ENCODE assay signal across 8 cellular contexts in genomic region chr10:107653832-107654287, GRCh38.
DNase-seq lines count a peak whose midpoint lies in the region; ATAC-seq and TF ChIP-seq lines count a peak whose summit lies in the region.

No MANE protein-coding gene starts in this region.

- H3K4me1 ChIP-seq in RWPE2 (ENCODE audit: insufficient read depth, poor library complexity, severe bottlenecking) (no peaks in the 10 kb centered on the region), right atrium auricular region (no peaks in the 10 kb centered on the region), subcutaneous abdominal adipose tissue (ENCODE audit: control insufficient read depth in 5 of 5, insufficient read depth in 5 of 5, low read length in 5 of 5) (peaks cover 0 to 5% (median 2%) of the 10 kb centered on the region in 5 donors)

- TF ChIP-seq CTCF in RWPE2 (IDR thresholded peaks at IDR 0.05; ENCODE audit: poor library complexity, severe bottlenecking) (no peak), right atrium auricular region (IDR thresholded peaks at IDR 0.05) (no peak)

- ATAC-seq in activated CD4-positive, alpha-beta T cell treated with anti-CD3 and anti-CD28 coated beads for 36 hours: no peak
- peak; percentile 74 for ATAC-seq in HG03095 (IDR thresholded peaks at IDR 0.05; ENCODE audit: unreplicated experiment)
- ATAC-seq in RWPE2 (ENCODE audit: low read depth): peak; percentile 49; the same call in 2 of the 3 replicates

- POLR2A ChIA-PET in activated CD4-positive, alpha-beta T cell treated with anti-CD3 and anti-CD28 coated beads for 36 hours (lab: Charles Lee): no interaction called here

- H3K9me3 ChIP-seq in RWPE2 (ENCODE audit: severe bottlenecking) (no peaks in the 10 kb centered on the region), right atrium auricular region (no peaks in the 10 kb centered on the region), subcutaneous abdominal adipose tissue (ENCODE audit: control insufficient read depth in 5 of 5, low read length in 5 of 5) (no peaks in the 10 kb centered on the region)

- H3K27me3 ChIP-seq in RWPE2 (ENCODE audit: insufficient read depth, poor library complexity, severe bottlenecking) (no peaks in the 10 kb centered on the region), right atrium auricular region (no peaks in the 10 kb centered on the region), subcutaneous abdominal adipose tissue (ENCODE audit: control insufficient read depth in 5 of 5, insufficient read depth in 4 of 5, low read length in 5 of 5) (no peaks in the 10 kb centered on the region)

- DNase-seq in activated CD4-positive, alpha-beta T cell treated with anti-CD3 and anti-CD28 coated beads, Interleukin-2, amount 10 ng/mL, durations not matched to agents 24 days and 14 days: peak; percentile 57
- no peak for DNase-seq in activated CD4-positive, alpha-beta T cell treated with anti-CD3 and anti-CD28 coated beads for 36 hours
- DNase-seq in RWPE2 (ENCODE audit: low spot score) (no peak), right atrium auricular region (ENCODE audit: low spot score) (no peak), UCSD-AML1 (lab: John Stamatoyannopoulos, UW; ENCODE audit: unreplicated experiment) (no peak), COR-L47 (lab: John Stamatoyannopoulos, UW) (no peak)

- no peaks in the 10 kb centered on the region for H3K36me3 Mint-ChIP-seq in activated CD4-positive, alpha-beta T cell treated with anti-CD3 and anti-CD28 coated beads, Interleukin-2, amount 10 ng/mL, durations not matched to agents 24 days and 14 days (ENCODE audit: low read depth)
- no peaks in the 10 kb centered on the region for H3K36me3 Mint-ChIP-seq in activated CD4-positive, alpha-beta T cell treated with anti-CD3 and anti-CD28 coated beads for 36 hours (ENCODE audit: low read depth)

- no peak overlapping the region for H3K27ac Mint-ChIP-seq in activated CD4-positive, alpha-beta T cell treated with anti-CD3 and anti-CD28 coated beads, Interleukin-2, amount 10 ng/mL, durations not matched to agents 24 days and 14 days
- no peak overlapping the region for H3K27ac Mint-ChIP-seq in activated CD4-positive, alpha-beta T cell treated with anti-CD3 and anti-CD28 coated beads for 36 hours

- intact Hi-C loops in activated CD4-positive, alpha-beta T cell treated with anti-CD3 and anti-CD28 coated beads, Interleukin-2, amount 10 ng/mL, durations not matched to agents 24 days and 14 days (cut with micrococcal nuclease): no loop called here
- intact Hi-C loops in activated CD4-positive, alpha-beta T cell treated with anti-CD3 and anti-CD28 coated beads for 36 hours (cut with DNase I, micrococcal nuclease): no loop called here

- H3K9me3 Mint-ChIP-seq in activated CD4-positive, alpha-beta T cell treated with anti-CD3 and anti-CD28 coated beads, Interleukin-2, amount 10 ng/mL, durations not matched to agents 24 days and 14 days: no peaks in the 10 kb centered on the region
- H3K9me3 Mint-ChIP-seq in activated CD4-positive, alpha-beta T cell treated with anti-CD3 and anti-CD28 coated beads for 36 hours (ENCODE audit: low read depth): peaks cover 2% of the 10 kb centered on the region

- peak overlapping the region; percentile 9 for H3K4me3 ChIP-seq in RWPE2 (ENCODE audit: severe bottlenecking)
- H3K4me3 ChIP-seq in right atrium auricular region: peak overlapping the region; percentile 21 to 36
- peak overlapping the region; percentile 57 to 75 (median 69) for H3K4me3 ChIP-seq in subcutaneous abdominal adipose tissue (ENCODE audit: low read depth in 1 of 5, low read length in 5 of 5)

- H3K4me1 Mint-ChIP-seq in activated CD4-positive, alpha-beta T cell treated with anti-CD3 and anti-CD28 coated beads, Interleukin-2, amount 10 ng/mL, durations not matched to agents 24 days and 14 days: peaks cover 4% of the 10 kb centered on the region
- no peaks in the 10 kb centered on the region for H3K4me1 Mint-ChIP-seq in activated CD4-positive, alpha-beta T cell treated with anti-CD3 and anti-CD28 coated beads for 36 hours

- H3K4me3 Mint-ChIP-seq in activated CD4-positive, alpha-beta T cell treated with anti-CD3 and anti-CD28 coated beads, Interleukin-2, amount 10 ng/mL, durations not matched to agents 24 days and 14 days: peak overlapping the region; percentile 63
- H3K4me3 Mint-ChIP-seq in activated CD4-positive, alpha-beta T cell treated with anti-CD3 and anti-CD28 coated beads for 36 hours: no peak overlapping the region

- no peak overlapping the region for H3K27ac ChIP-seq in RWPE2 (ENCODE audit: poor library complexity, severe bottlenecking)
- H3K27ac ChIP-seq in right atrium auricular region: peak overlapping the region in 1 of 2 donors; percentile 33
- H3K27ac ChIP-seq in subcutaneous abdominal adipose tissue (ENCODE audit: low read depth, low read length): peak overlapping the region; percentile 50

- no peaks in the 10 kb centered on the region for H3K36me3 ChIP-seq in RWPE2 (ENCODE audit: low read depth)
- no peaks in the 10 kb centered on the region for H3K36me3 ChIP-seq in right atrium auricular region
- H3K36me3 ChIP-seq in subcutaneous abdominal adipose tissue (ENCODE audit: control insufficient read depth in 5 of 5, insufficient read depth in 5 of 5, low read length in 5 of 5): no peaks in the 10 kb centered on the region

- no peaks in the 10 kb centered on the region for H3K27me3 Mint-ChIP-seq in activated CD4-positive, alpha-beta T cell treated with anti-CD3 and anti-CD28 coated beads, Interleukin-2, amount 10 ng/mL, durations not matched to agents 24 days and 14 days
- H3K27me3 Mint-ChIP-seq in activated CD4-positive, alpha-beta T cell treated with anti-CD3 and anti-CD28 coated beads for 36 hours: no peaks in the 10 kb centered on the region

- H3K9ac ChIP-seq in subcutaneous abdominal adipose tissue (ENCODE audit: low read length in 5 of 5): peak overlapping the region in 3 of 5 donors; percentile 3 to 62 (median 40)

- CTCF ChIA-PET in activated CD4-positive, alpha-beta T cell treated with anti-CD3 and anti-CD28 coated beads for 36 hours (lab: Charles Lee): no interaction called here

Comparison
In these comparisons a context has a peak if more than half of its experiments do, and no peak if none do; other contexts are left out.
1. H3K4me3 ChIP-seq: peak in every context shown above with its lines; median percentile 69 in subcutaneous abdominal adipose tissue; 28 in right atrium auricular region; 9 in RWPE2.